ENCODE assay signal across 35 cellular contexts in genomic region chr20:54152227-54153040, GRCh38. TPM values are rescaled to one million over a fixed set of nuclear protein-coding genes. Genes with fewer than 3 reads are reported as not detected.
DNase-seq lines count a peak whose midpoint lies in the region; ATAC-seq and TF ChIP-seq lines count a peak whose summit lies in the region.
"Had no signal": no experiment of that assay in that cellular context is flagged by ENCODE, and none has a peak within 500 bp of the region (broad histone marks: within the 10 kb centered on the region; RNA-seq: fewer than 3 reads in every experiment).

No MANE protein-coding gene starts in this region.

- ATAC-seq in activated naive CD8-positive, alpha-beta T cell treated with anti-CD3 and anti-CD28 coated beads, Interleukin-2, amount 50 U/mL, for 24 hours, result no peak
- ATAC-seq: effector memory CD8-positive, alpha-beta T cell; left lung; naive thymus-derived CD4-positive, alpha-beta T cell; T-cell had no signal

- H3K4me1 Mint-ChIP-seq in endodermal cell (no peaks in the 10 kb centered on the region), neural progenitor cell (no peaks in the 10 kb centered on the region)
- no peaks in the 10 kb centered on the region for H3K4me1 Mint-ChIP-seq in activated naive CD8-positive, alpha-beta T cell treated with anti-CD3 and anti-CD28 coated beads, Interleukin-2, amount 50 U/mL, for 24 hours
- H3K4me1 Mint-ChIP-seq: activated naive CD4-positive, alpha-beta T cell treated with anti-CD3 and anti-CD28 coated beads, Interleukin-2, amount 50 U/mL, for 24 hours had no signal

- H3K36me3 Mint-ChIP-seq in endodermal cell (ENCODE audit: low read depth) (no peaks in the 10 kb centered on the region), neural progenitor cell (no peaks in the 10 kb centered on the region)
- no peaks in the 10 kb centered on the region for H3K36me3 Mint-ChIP-seq in activated naive CD8-positive, alpha-beta T cell treated with anti-CD3 and anti-CD28 coated beads, Interleukin-2, amount 50 U/mL, for 24 hours (ENCODE audit: low read depth)
- H3K36me3 Mint-ChIP-seq: activated CD4-positive, alpha-beta memory T cell treated with anti-CD3 and anti-CD28 coated beads for 36 hours; activated naive CD4-positive, alpha-beta T cell treated with anti-CD3 and anti-CD28 coated beads, Interleukin-2, amount 50 U/mL, for 24 hours; mesothelial cell of epicardium; naive thymus-derived CD4-positive, alpha-beta T cell; T-cell; type B pancreatic cell had no signal

- 86 to 88% methylated on average over 4 to 10 of the region's 10 CpGs for WGBS in endodermal cell (ENCODE audit: insufficient coverage in 1 of 2, insufficient read length in 1 of 2), 2 experiments
- 78% methylated on average over 10 of the region's 10 CpGs for WGBS in SK-N-SH (ENCODE audit: low lambda C conversion rate)

- H3K9me2 ChIP-seq in SK-N-SH, result no peaks in the 10 kb centered on the region

- CTCF ChIA-PET in SK-N-SH (lab: Yijun Ruan, JAX), result no interaction called here

- peak overlapping the region; percentile 82 for H2AFZ ChIP-seq in neural progenitor cell (replicated peaks)
- no peak overlapping the region for H2AFZ ChIP-seq in SK-N-SH (ENCODE audit: low read depth)

- H3F3A ChIP-seq in neural progenitor cell (ENCODE audit: low read depth) (no peaks in the 10 kb centered on the region), SK-N-SH (replicated peaks; ENCODE audit: insufficient read depth) (no peaks in the 10 kb centered on the region)

- H3K27me3 Mint-ChIP-seq in endodermal cell (ENCODE audit: insufficient read depth) (no peaks in the 10 kb centered on the region), neural progenitor cell (ENCODE audit: insufficient read depth, low read depth) (peaks cover 5% of the 10 kb centered on the region)
- H3K27me3 Mint-ChIP-seq in activated naive CD8-positive, alpha-beta T cell treated with anti-CD3 and anti-CD28 coated beads, Interleukin-2, amount 50 U/mL, for 24 hours, result peaks cover 6% of the 10 kb centered on the region
- H3K27me3 Mint-ChIP-seq: type B pancreatic cell had no signal

- H3K4me2 ChIP-seq in neural progenitor cell (no peak overlapping the region), SK-N-SH (no peak overlapping the region)

- no peak for TF ChIP-seq RAD21 in SK-N-SH (IDR thresholded peaks at IDR 0.05; ENCODE audit: low read length)

- H3K4me3 Mint-ChIP-seq in endodermal cell (no peak overlapping the region), neural progenitor cell (no peak overlapping the region)
- no peak overlapping the region for H3K4me3 Mint-ChIP-seq in activated naive CD8-positive, alpha-beta T cell treated with anti-CD3 and anti-CD28 coated beads, Interleukin-2, amount 50 U/mL, for 24 hours
- H3K4me3 Mint-ChIP-seq: activated CD4-positive, alpha-beta memory T cell treated with anti-CD3 and anti-CD28 coated beads for 36 hours; activated naive CD4-positive, alpha-beta T cell treated with anti-CD3 and anti-CD28 coated beads, Interleukin-2, amount 50 U/mL, for 24 hours; effector memory CD8-positive, alpha-beta T cell; mesothelial cell of epicardium; naive thymus-derived CD4-positive, alpha-beta T cell; T-cell; type B pancreatic cell had no signal

- no peak overlapping the region for H3K27ac ChIP-seq in endodermal cell (ENCODE audit: low read depth, low read length)
- no peak overlapping the region for H3K27ac ChIP-seq in neural progenitor cell
- no peak overlapping the region for H3K27ac ChIP-seq in SK-N-SH (ENCODE audit: low read depth in 2 of 2, low read length in 1 of 2)
- H3K27ac ChIP-seq: esophagus muscularis mucosa, left lung, ovary had no signal

- H3K4me3 ChIP-seq in endodermal cell (ENCODE audit: low read length), result no peak overlapping the region
- H3K4me3 ChIP-seq in neural progenitor cell, result no peak overlapping the region
- H3K4me3 ChIP-seq in SK-N-SH (ENCODE audit: low read depth in 2 of 2, low read length in 1 of 2), result no peak overlapping the region
- H3K4me3 ChIP-seq: esophagus muscularis mucosa, HAP-1, left lung, ovary had no signal

- TF ChIP-seq CTCF in endodermal cell (conservative IDR thresholded peaks at IDR 0.05), result no peak
- no peak for TF ChIP-seq CTCF in neural progenitor cell (IDR thresholded peaks at IDR 0.05)
- no peak for TF ChIP-seq CTCF in SK-N-SH (IDR thresholded peaks at IDR 0.05)

- H3K9ac ChIP-seq in endodermal cell (ENCODE audit: extremely low read depth, low read length, poor library complexity, severe bottlenecking) (no peak overlapping the region), neural progenitor cell (no peak overlapping the region), SK-N-SH (no peak overlapping the region)

- H3K9me3 ChIP-seq in endodermal cell (ENCODE audit: control insufficient read depth, low read length), result no peaks in the 10 kb centered on the region
- no peaks in the 10 kb centered on the region for H3K9me3 ChIP-seq in neural progenitor cell (ENCODE audit: low read depth)
- H3K9me3 ChIP-seq in SK-N-SH, result no peaks in the 10 kb centered on the region
- H3K9me3 ChIP-seq: Caco-2, esophagus muscularis mucosa, HAP-1, left lung, ovary had no signal

- no peak for TF ChIP-seq EP300 in SK-N-SH (IDR thresholded peaks at IDR 0.05; ENCODE audit: borderline replicate concordance in 1 of 2, low read depth in 1 of 2, low read length in 1 of 2)

- H3K4me1 ChIP-seq in endodermal cell (ENCODE audit: control insufficient read depth, insufficient read depth, low read length) (no peaks in the 10 kb centered on the region), neural progenitor cell (no peaks in the 10 kb centered on the region), SK-N-SH (ENCODE audit: control insufficient read depth in 1 of 2, insufficient read depth in 2 of 2, low read depth in 1 of 2, low read length in 1 of 2) (no peaks in the 10 kb centered on the region)
- H3K4me1 ChIP-seq: esophagus muscularis mucosa, HAP-1, left lung had no signal

- H3K27ac Mint-ChIP-seq in endodermal cell, result no peak overlapping the region
- no peak overlapping the region for H3K27ac Mint-ChIP-seq in neural progenitor cell
- no peak overlapping the region for H3K27ac Mint-ChIP-seq in activated naive CD8-positive, alpha-beta T cell treated with anti-CD3 and anti-CD28 coated beads, Interleukin-2, amount 50 U/mL, for 24 hours
- H3K27ac Mint-ChIP-seq: activated CD4-positive, alpha-beta memory T cell treated with anti-CD3 and anti-CD28 coated beads for 36 hours; activated naive CD4-positive, alpha-beta T cell treated with anti-CD3 and anti-CD28 coated beads, Interleukin-2, amount 50 U/mL, for 24 hours; effector memory CD8-positive, alpha-beta T cell; mesothelial cell of epicardium; naive thymus-derived CD4-positive, alpha-beta T cell; T-cell; type B pancreatic cell had no signal

- H3K9me3 Mint-ChIP-seq in endodermal cell (no peaks in the 10 kb centered on the region), neural progenitor cell (no peaks in the 10 kb centered on the region)
- H3K9me3 Mint-ChIP-seq in activated naive CD8-positive, alpha-beta T cell treated with anti-CD3 and anti-CD28 coated beads, Interleukin-2, amount 50 U/mL, for 24 hours, result no peaks in the 10 kb centered on the region
- H3K9me3 Mint-ChIP-seq: activated CD4-positive, alpha-beta memory T cell treated with anti-CD3 and anti-CD28 coated beads for 36 hours; activated naive CD4-positive, alpha-beta T cell treated with anti-CD3 and anti-CD28 coated beads, Interleukin-2, amount 50 U/mL, for 24 hours; effector memory CD8-positive, alpha-beta T cell; mesothelial cell of epicardium; naive thymus-derived CD4-positive, alpha-beta T cell; T-cell; type B pancreatic cell had no signal

- POLR2A ChIA-PET in SK-N-SH (lab: Yijun Ruan, JAX), result no interaction called here

- no peaks in the 10 kb centered on the region for H3K27me3 ChIP-seq in endodermal cell (ENCODE audit: control insufficient read depth, insufficient read depth, low read length, poor library complexity, severe bottlenecking)
- H3K27me3 ChIP-seq in neural progenitor cell, result no peaks in the 10 kb centered on the region
- no peaks in the 10 kb centered on the region for H3K27me3 ChIP-seq in SK-N-SH (ENCODE audit: insufficient read depth)
- H3K27me3 ChIP-seq: ovary had no signal

- no peaks in the 10 kb centered on the region for H3K79me2 ChIP-seq in neural progenitor cell (ENCODE audit: low read depth)
- H3K79me2 ChIP-seq in SK-N-SH (ENCODE audit: insufficient read depth), result no peaks in the 10 kb centered on the region

- H4K20me1 ChIP-seq in neural progenitor cell (ENCODE audit: low read depth) (no peaks in the 10 kb centered on the region), SK-N-SH (ENCODE audit: insufficient read depth) (no peaks in the 10 kb centered on the region)

- H3K36me3 ChIP-seq in endodermal cell (ENCODE audit: control insufficient read depth, insufficient read depth, low read length), result no peaks in the 10 kb centered on the region
- H3K36me3 ChIP-seq in neural progenitor cell, result no peaks in the 10 kb centered on the region
- H3K36me3 ChIP-seq in SK-N-SH (replicated peaks in 1 of 2; ENCODE audit: control insufficient read depth in 1 of 2, insufficient read depth in 2 of 2, low read length in 1 of 2), result no peaks in the 10 kb centered on the region
- H3K36me3 ChIP-seq: esophagus muscularis mucosa, HAP-1, left lung, ovary had no signal

- DNase-seq in ELF-1 (ENCODE audit: low read depth, low spot score) (peak; percentile 8), MV-4-11 (lab: John Stamatoyannopoulos, UW) (peak; percentile 42), endodermal cell (peak; percentile 47), neural progenitor cell (ENCODE audit: low spot score) (no peak), LoVo (ENCODE audit: low spot score) (no peak), SK-N-SH (no peak)
- DNase-seq in activated naive CD8-positive, alpha-beta T cell treated with anti-CD3 and anti-CD28 coated beads, Interleukin-2, amount 50 U/mL, for 24 hours, result no peak
- DNase-seq: activated CD4-positive, alpha-beta memory T cell treated with anti-CD3 and anti-CD28 coated beads for 36 hours; activated CD4-positive, CD25-positive, alpha-beta regulatory T cell treated with anti-CD3 and anti-CD28 coated beads, Interleukin-2, amount 50 U/mL, for 72 hours; activated CD8-positive, alpha-beta memory T cell treated with anti-CD3 and anti-CD28 coated beads, Interleukin-2, amount 50 U/mL, for 48 hours; anterior cingulate cortex; C1 segment of cervical spinal cord; Caco-2; cortex of kidney; DMS79 treated with DMSO at 0.1 percent for 48 hours; effector memory CD8-positive, alpha-beta T cell; KG1; left lung; naive thymus-derived CD4-positive, alpha-beta T cell; NCI-H1694; NCI-H524; ovary; retina; SIG-M5; small intestine; stimulated activated CD4-positive, alpha-beta T cell treated with anti-CD3 and anti-CD28 coated beads, Interleukin-1b, Interleukin-23, amount 100 ng/mL, for 48 hours; stimulated activated CD8-positive, alpha-beta memory T cell treated with anti-CD3 and anti-CD28 coated beads, Interleukin-4, amount 100 ng/mL, for 48 hours; substantia nigra; T-cell had no signal

RNA-seq across cellular contexts. Expression of gene CYP24A1, which starts 21.4 kb away (rescaled TPM):
- total RNA-seq in endodermal cell, result under 1 TPM in 1 of 2 donors, not detected in 1; 0.13 TPM
- polyA plus RNA-seq in endodermal cell (2013, experiment 1 of 2), result 0.14 TPM
- 0.29 TPM for polyA plus RNA-seq in endodermal cell (2013, experiment 2 of 2)
- not detected in 2 replicates for total RNA-seq in neural progenitor cell (ENCODE audit: low replicate concordance)
- 8.8 and 9.1 TPM in 2 replicates for polyA plus RNA-seq in SK-N-SH (2012; rRNA removed)
- 6.8 and 6.9 TPM in 2 replicates for polyA plus RNA-seq in SK-N-SH (2012; cell fraction: cytosol; rRNA removed)
- 9.5 and 17.7 TPM in 2 replicates for polyA plus RNA-seq in SK-N-SH (2012; cell fraction: nucleus; rRNA removed)
- total RNA-seq: cardiac septum, esophagus muscularis mucosa had no signal
- polyA plus RNA-seq: naive thymus-derived CD4-positive, alpha-beta T cell; ovary had no signal

RNA-seq across cellular contexts. Expression of gene PFDN4, which starts 55.5 kb away (rescaled TPM):
- total RNA-seq in endodermal cell (10 to 100 TPM; 72.7 to 89.8 TPM), neural progenitor cell (ENCODE audit: low replicate concordance) (198 and 597 TPM in 2 replicates)
- polyA plus RNA-seq in endodermal cell (2013, experiment 1 of 2), result 99.5 TPM
- polyA plus RNA-seq in endodermal cell (2013, experiment 2 of 2), result 128 TPM
- polyA plus RNA-seq in SK-N-SH (2012; rRNA removed), result 44.0 and 51.4 TPM in 2 replicates
- 76.2 and 158 TPM in 2 replicates for polyA plus RNA-seq in SK-N-SH (2012; cell fraction: cytosol; rRNA removed)
- 6.7 and 19.2 TPM in 2 replicates for polyA plus RNA-seq in SK-N-SH (2012; cell fraction: nucleus; rRNA removed)

Comparison
In these comparisons a context has a peak if more than half of its experiments do, and no peak if none do; other contexts are left out.
1. DNase-seq: peak in ELF-1 (single experiment), MV-4-11 (single experiment) and endodermal cell (single experiment); none in neural progenitor cell (single experiment), LoVo (single experiment), activated naive CD8-positive, alpha-beta T cell treated with anti-CD3 and anti-CD28 coated beads, Interleukin-2, amount 50 U/mL, for 24 hours (single experiment) and SK-N-SH (single experiment).